In genomic region chr9:13382595-13382994, GRCh38 we compare ENCODE assay signal across 19 cellular contexts.
DNase-seq lines count a peak whose midpoint lies in the region; ATAC-seq, FAIRE-seq and TF ChIP-seq lines count a peak whose summit lies in the region.
"Had no signal": no experiment of that assay in that cellular context is flagged by ENCODE, and none has a peak within 500 bp of the region (broad histone marks: within the 10 kb centered on the region; RNA-seq: fewer than 3 reads in every experiment).

No MANE protein-coding gene starts in this region.

- POLR2A ChIA-PET in endothelial cell of umbilical vein (lab: Charles Lee): no interaction called here

- DNase-seq in endothelial cell of umbilical vein (ENCODE audit: low read depth, low spot score) (no peak), omental fat pad (ENCODE audit: low spot score) (no peak), NCI-H748 (lab: John Stamatoyannopoulos, UW; ENCODE audit: unreplicated experiment) (no peak), middle frontal gyrus (ENCODE audit: extremely low spot score, low spot score) (no peak), activated gamma-delta T cell treated with Interleukin-2 at 50 U/mL for 16 hours (no peak)
- DNase-seq: 8988T; Caco-2; CD4-positive, alpha-beta T cell; HCEC 1CT had no signal

- no peaks in the 10 kb centered on the region for H3K27me3 ChIP-seq in BLaER1
- no peaks in the 10 kb centered on the region for H3K27me3 ChIP-seq in endothelial cell of umbilical vein (ENCODE audit: control insufficient read depth in 2 of 2, insufficient read depth in 2 of 2, low read length in 2 of 2)

- no peak for TF ChIP-seq POLR2A in endothelial cell of umbilical vein (IDR thresholded peaks at IDR 0.05; ENCODE audit: low read depth, low read length)

- TF ChIP-seq CTCF in endothelial cell of umbilical vein (IDR thresholded peaks at IDR 0.05; ENCODE audit: extremely low read depth in 1 of 2, insufficient read depth in 1 of 2, low read depth in 1 of 2, low read length in 2 of 2) (no peak), omental fat pad (IDR thresholded peaks at IDR 0.05) (no peak)

- H3K4me1 ChIP-seq in BLaER1 (peaks cover 54% of the 10 kb centered on the region), endothelial cell of umbilical vein (ENCODE audit: control insufficient read depth, extremely low read depth, insufficient read depth, low read length) (peaks cover 8% of the 10 kb centered on the region)
- H3K4me1 ChIP-seq: Caco-2 had no signal

- peaks cover 50% of the 10 kb centered on the region for H3K9me3 ChIP-seq in BLaER1
- no peaks in the 10 kb centered on the region for H3K9me3 ChIP-seq in endothelial cell of umbilical vein (replicated peaks; ENCODE audit: control insufficient read depth, insufficient read depth, low read length)
- H3K9me3 ChIP-seq: Caco-2 had no signal

- H3K9ac ChIP-seq in BLaER1 (no peak overlapping the region), endothelial cell of umbilical vein (replicated peaks; ENCODE audit: extremely low read depth, insufficient read depth, low read length) (no peak overlapping the region)

- H3K79me2 ChIP-seq in endothelial cell of umbilical vein (ENCODE audit: control insufficient read depth, insufficient read depth, low read length): no peaks in the 10 kb centered on the region

- H4K20me1 ChIP-seq in BLaER1 (no peaks in the 10 kb centered on the region), endothelial cell of umbilical vein (replicated peaks; ENCODE audit: control insufficient read depth, extremely low read depth, insufficient read depth, low read length) (no peaks in the 10 kb centered on the region)

- H3K36me3 ChIP-seq in BLaER1 (peaks cover 8% of the 10 kb centered on the region; the same call in 1 of the 2 replicates), endothelial cell of umbilical vein (ENCODE audit: control insufficient read depth in 2 of 2, extremely low read depth in 1 of 2, insufficient read depth in 2 of 2, low read length in 2 of 2) (no peaks in the 10 kb centered on the region)

- H3K27ac ChIP-seq in BLaER1 (peak overlapping the region; percentile 69), endothelial cell of umbilical vein (ENCODE audit: insufficient read depth, low read depth, low read length) (no peak overlapping the region)
- H3K27ac ChIP-seq: C4-2B, HL-60 had no signal

- H3K9me1 ChIP-seq in endothelial cell of umbilical vein (replicated peaks; ENCODE audit: control insufficient read depth, extremely low read depth, insufficient read depth, low read length): no peaks in the 10 kb centered on the region

- peak; percentile 4 for FAIRE-seq in endothelial cell of umbilical vein (lab: Jason Lieb, UNC)
- FAIRE-seq: D721Med, G401.6, GM12892, GM18507, H54 had no signal

- H3K4me3 ChIP-seq in BLaER1: 0 out of 2 replicates have a peak overlapping the region, but pooled peaks have one; percentile 22
- no peak overlapping the region for H3K4me3 ChIP-seq in endothelial cell of umbilical vein (replicated peaks in 1 of 3; ENCODE audit: insufficient read depth in 1 of 3, low read depth in 1 of 3, low read length in 3 of 3)
- H3K4me3 ChIP-seq: GM23338 had no signal

- dilution Hi-C loops in endothelial cell of umbilical vein (cut with MboI; ENCODE audit: extremely low pct_ligation_motif_present, low sequenced_read_pairs): no loop called here

- intact Hi-C loops in endothelial cell of umbilical vein (cut with micrococcal nuclease): no loop called here

- no peak overlapping the region for H2AFZ ChIP-seq in endothelial cell of umbilical vein (ENCODE audit: low read depth, low read length)
- H2AFZ ChIP-seq: GM23338 had no signal

- H3K4me2 ChIP-seq in BLaER1 (peak overlapping the region; percentile 78), endothelial cell of umbilical vein (ENCODE audit: insufficient read depth, low read length) (no peak overlapping the region)
- H3K4me2 ChIP-seq: GM23338 had no signal

- BruUV-seq in endothelial cell of umbilical vein (replicated peaks; lab: Mats Ljungman, UMichigan): no TSS peak

- CTCF ChIA-PET in endothelial cell of umbilical vein (lab: Charles Lee): no interaction called here

- peak; percentile 55 for ATAC-seq in omental fat pad (ENCODE audit: low FRiP score)
- ATAC-seq in HG03520 (IDR thresholded peaks at IDR 0.05; ENCODE audit: unreplicated experiment): no peak
- ATAC-seq: GM23338 had no signal

TF ChIP-seq in endothelial cell of umbilical vein, 7 proteins besides CTCF, POLR2A, EP300 and RAD21:
- TF ChIP-seq MAX (IDR thresholded peaks at IDR 0.05; ENCODE audit: insufficient read depth, insufficient read length) (no peak), MYC (IDR thresholded peaks at IDR 0.05; ENCODE audit: low read depth, low read length) (no peak), POLR2AphosphoS5 (IDR thresholded peaks at IDR 0.05; ENCODE audit: insufficient read depth, low read depth, low read length) (no peak), EZH2 (IDR thresholded peaks at IDR 0.05; ENCODE audit: borderline replicate concordance, low read depth, low read length, severe bottlenecking) (no peak), GATA2 (IDR thresholded peaks at IDR 0.05; ENCODE audit: insufficient read depth, insufficient read length, low read depth, low read length) (no peak), FOS (IDR thresholded peaks at IDR 0.05; ENCODE audit: borderline replicate concordance, insufficient read depth, low read length) (no peak), JUN (IDR thresholded peaks at IDR 0.05; ENCODE audit: borderline replicate concordance, insufficient read depth, insufficient read length, low read depth) (no peak)
